17 cellular contexts compared by ENCODE assay signal in the genomic region with DNA sequence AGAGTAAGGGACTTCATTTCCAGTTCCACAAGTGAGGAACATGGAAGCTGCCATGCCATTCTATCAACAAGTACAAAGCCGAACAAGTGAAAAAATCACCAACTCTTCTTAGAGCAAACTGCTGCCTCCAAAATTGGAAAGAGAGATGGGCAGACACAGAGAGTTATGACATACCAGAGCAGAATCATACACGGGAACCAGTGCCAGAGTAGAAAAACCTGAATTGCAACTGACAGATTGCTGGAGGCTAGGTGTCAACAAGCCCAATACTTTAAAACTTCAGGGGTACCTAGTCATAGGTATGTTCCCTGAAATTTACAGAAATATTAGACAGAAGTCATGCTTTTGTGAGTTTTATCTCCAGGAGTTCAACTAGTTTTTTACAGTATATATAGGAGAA.
"Had no signal": no experiment of that assay in that cellular context is flagged by ENCODE, and none has a peak within 500 bp of the region (broad histone marks: within the 10 kb centered on the region; RNA-seq: fewer than 3 reads in every experiment).

No MANE protein-coding gene starts in this region.

- H3K36me3 ChIP-seq: brain microvascular endothelial cell, ovary, thyroid gland had no signal

- H3K4me3 ChIP-seq: dorsolateral prefrontal cortex, ovary, smooth muscle cell, thyroid gland had no signal

- DNase-seq: activated CD4-positive, alpha-beta T cell treated with anti-CD3 and anti-CD28 coated beads for 1 hour; activated CD4-positive, alpha-beta T cell treated with anti-CD3 and anti-CD28 coated beads, Interleukin-2, amount 50 U/mL, for 48 hours; activated CD8-positive, alpha-beta memory T cell treated with anti-CD3 and anti-CD28 coated beads, Interleukin-2, amount 10 ng/mL, durations not matched to agents 7 days and 5 days; activated effector memory CD4-positive, alpha-beta T cell treated with Interleukin-2 at 50 U/mL for 16 hours; activated T-cell treated with anti-CD3 and anti-CD28 coated beads, Interleukin-2, amount 50 U/mL, for 24 hours; amygdala; brain microvascular endothelial cell; dorsolateral prefrontal cortex; foreskin melanocyte; head of caudate nucleus; mesendoderm; ovary; thyroid gland had no signal

- H3K27me3 ChIP-seq: brain microvascular endothelial cell, dorsolateral prefrontal cortex, ovary, thyroid gland had no signal

- H3K27ac ChIP-seq: brain microvascular endothelial cell, dorsolateral prefrontal cortex, ovary, thyroid gland had no signal

- H3K27ac Mint-ChIP-seq: activated CD8-positive, alpha-beta memory T cell treated with anti-CD3 and anti-CD28 coated beads, Interleukin-2, amount 10 ng/mL, durations not matched to agents 7 days and 5 days; activated naive CD8-positive, alpha-beta T cell; activated T-cell treated with anti-CD3 and anti-CD28 coated beads, Interleukin-2, amount 50 U/mL, for 24 hours; stimulated activated effector memory CD8-positive, alpha-beta T cell treated with anti-CD3 and anti-CD28 coated beads, Interleukin-12 subunit alpha, Interleukin-12 subunit beta, amount 100 ng/mL, for 72 hours had no signal

- ATAC-seq: activated CD8-positive, alpha-beta memory T cell treated with anti-CD3 and anti-CD28 coated beads, Interleukin-2, amount 10 ng/mL, durations not matched to agents 7 days and 5 days; left lobe of liver; stimulated activated effector memory CD8-positive, alpha-beta T cell treated with anti-CD3 and anti-CD28 coated beads, Interleukin-12 subunit alpha, Interleukin-12 subunit beta, amount 100 ng/mL, for 72 hours had no signal

- H3K9me3 ChIP-seq: ovary, thyroid gland had no signal

- H3K9me3 Mint-ChIP-seq: activated T-cell treated with anti-CD3 and anti-CD28 coated beads, Interleukin-2, amount 50 U/mL, for 24 hours; stimulated activated effector memory CD8-positive, alpha-beta T cell treated with anti-CD3 and anti-CD28 coated beads, Interleukin-12 subunit alpha, Interleukin-12 subunit beta, amount 100 ng/mL, for 72 hours had no signal

- H3K4me2 ChIP-seq: smooth muscle cell had no signal
